Comparison of ENCODE assay signal across 3 cellular contexts in genomic region chr10:100734295-100735086, GRCh38.
TF ChIP-seq lines count a peak whose summit lies in the region.

No MANE protein-coding gene starts in this region.

TF ChIP-seq in SK-N-SH, 30 proteins besides CTCF, POLR2A, EP300 and RAD21:
- TF ChIP-seq, protein P1, sequence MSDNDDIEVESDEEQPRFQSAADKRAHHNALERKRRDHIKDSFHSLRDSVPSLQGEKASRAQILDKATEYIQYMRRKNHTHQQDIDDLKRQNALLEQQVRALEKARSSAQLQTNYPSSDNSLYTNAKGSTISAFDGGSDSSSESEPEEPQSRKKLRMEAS (IDR thresholded peaks at IDR 0.05; ENCODE audit: low read depth), result no peak
- TF ChIP-seq GATA2 (CRISPR knock-in tag; IDR thresholded peaks at IDR 0.05) (no peak), TCF12 (IDR thresholded peaks at IDR 0.05) (no peak), FOXM1 (IDR thresholded peaks at IDR 0.05; ENCODE audit: low read depth) (no peak)
- TF ChIP-seq, protein P2, sequence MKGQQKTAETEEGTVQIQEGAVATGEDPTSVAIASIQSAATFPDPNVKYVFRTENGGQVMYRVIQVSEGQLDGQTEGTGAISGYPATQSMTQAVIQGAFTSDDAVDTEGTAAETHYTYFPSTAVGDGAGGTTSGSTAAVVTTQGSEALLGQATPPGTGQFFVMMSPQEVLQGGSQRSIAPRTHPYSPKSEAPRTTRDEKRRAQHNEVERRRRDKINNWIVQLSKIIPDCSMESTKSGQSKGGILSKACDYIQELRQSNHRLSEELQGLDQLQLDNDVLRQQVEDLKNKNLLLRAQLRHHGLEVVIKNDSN (IDR thresholded peaks at IDR 0.05; ENCODE audit: borderline replicate concordance, low read depth), result no peak
TF ChIP-seq in SK-N-SH: peak in this region for 0.

TF ChIP-seq in SK-N-SH treated with all-trans-retinoic acid at 6 μM for 48 hours, 23 proteins besides CTCF, POLR2A, EP300 and RAD21:
- TF ChIP-seq TOX (CRISPR knock-in tag; IDR thresholded peaks at IDR 0.05; ENCODE audit: borderline replicate concordance) (no peak), ZNF8 (CRISPR knock-in tag; IDR thresholded peaks at IDR 0.05) (no peak), ESRRG (CRISPR knock-in tag; IDR thresholded peaks at IDR 0.05) (no peak), CSDC2 (CRISPR knock-in tag; IDR thresholded peaks at IDR 0.05) (no peak)

TF ChIP-seq in HepG2, 621 proteins besides CTCF, POLR2A, EP300 and RAD21:
- TF ChIP-seq ZFP36L2 (CRISPR knock-in tag; IDR thresholded peaks at IDR 0.05) (no peak), ZNF577 (CRISPR knock-in tag; IDR thresholded peaks at IDR 0.05; ENCODE audit: borderline replicate concordance, low read depth) (no peak), CSRNP1 (CRISPR knock-in tag; IDR thresholded peaks at IDR 0.05) (no peak), ZNF552 (CRISPR knock-in tag; IDR thresholded peaks at IDR 0.05; ENCODE audit: borderline replicate concordance) (no peak), SETDB1 (CRISPR knock-in tag; IDR thresholded peaks at IDR 0.05; ENCODE audit: borderline replicate concordance) (no peak), XBP1 (CRISPR knock-in tag; IDR thresholded peaks at IDR 0.05) (no peak), HCFC1 (IDR thresholded peaks at IDR 0.05; ENCODE audit: low read depth, low read length) (no peak), MBD4 (IDR thresholded peaks at IDR 0.05; ENCODE audit: borderline replicate concordance, low read length) (no peak)
- TF ChIP-seq, protein P3, sequence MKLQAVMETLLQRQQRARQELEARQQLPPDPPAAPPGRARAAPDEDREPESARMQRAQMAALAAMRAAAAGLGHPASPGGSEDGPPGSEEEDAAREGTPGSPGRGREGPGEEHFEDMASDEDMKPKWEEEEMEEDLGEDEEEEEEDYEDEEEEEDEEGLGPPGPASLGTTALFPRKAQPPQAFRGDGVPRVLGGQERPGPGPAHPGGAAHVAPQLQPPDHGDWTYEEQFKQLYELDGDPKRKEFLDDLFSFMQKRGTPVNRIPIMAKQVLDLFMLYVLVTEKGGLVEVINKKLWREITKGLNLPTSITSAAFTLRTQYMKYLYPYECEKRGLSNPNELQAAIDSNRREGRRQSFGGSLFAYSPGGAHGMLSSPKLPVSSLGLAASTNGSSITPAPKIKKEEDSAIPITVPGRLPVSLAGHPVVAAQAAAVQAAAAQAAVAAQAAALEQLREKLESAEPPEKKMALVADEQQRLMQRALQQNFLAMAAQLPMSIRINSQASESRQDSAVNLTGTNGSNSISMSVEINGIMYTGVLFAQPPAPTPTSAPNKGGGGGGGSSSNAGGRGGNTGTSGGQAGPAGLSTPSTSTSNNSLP (IDR thresholded peaks at IDR 0.05; ENCODE audit: low read depth, low read length), result no peak
- TF ChIP-seq, protein P4, sequence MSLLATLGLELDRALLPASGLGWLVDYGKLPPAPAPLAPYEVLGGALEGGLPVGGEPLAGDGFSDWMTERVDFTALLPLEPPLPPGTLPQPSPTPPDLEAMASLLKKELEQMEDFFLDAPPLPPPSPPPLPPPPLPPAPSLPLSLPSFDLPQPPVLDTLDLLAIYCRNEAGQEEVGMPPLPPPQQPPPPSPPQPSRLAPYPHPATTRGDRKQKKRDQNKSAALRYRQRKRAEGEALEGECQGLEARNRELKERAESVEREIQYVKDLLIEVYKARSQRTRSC (CRISPR knock-in tag; IDR thresholded peaks at IDR 0.05; ENCODE audit: low read depth), result no peak
